Comparison of ENCODE assay signal across 8 cellular contexts in genomic region chr3:126357299-126358037, GRCh38. TPM values are rescaled to one million over a fixed set of nuclear protein-coding genes. Genes with fewer than 3 reads are reported as not detected.
A peak's percentile ranks its signal among the peaks of the same experiment; 100 is the strongest.
DNase-seq lines count a peak whose midpoint lies in the region; ATAC-seq and TF ChIP-seq lines count a peak whose summit lies in the region.

Gene KLF15, minus strand, starts transcription at chr3:126357408. Its CDS starts 4,486 bp downstream, at chr3:126352922.

- peak within 1 kb of the TSS; percentile 81 for H3K4me3 Mint-ChIP-seq in MCF 10A (ENCODE audit: unreplicated experiment)

- CTCF ChIA-PET in MCF 10A (lab: Yijun Ruan, JAX) = interaction anchor here (0.5 to 0.7 kb wide), 2 partner anchors 18 to 627 kb away, joined by 3 to 4 read pairs; no protein-coding TSS in a partner anchor

- peak; percentile 96 for DNase-seq in GM13976 (ENCODE audit: low spot score)
- peak; percentile 59 for DNase-seq in NCI-H146 treated with DMSO at 0.1 percent for 48 hours (lab: John Stamatoyannopoulos, UW; ENCODE audit: unreplicated experiment)
- DNase-seq in WERI-Rb-1 = peak; percentile 83
- peak; percentile 82 for DNase-seq in MCF 10A (ENCODE audit: unreplicated experiment)

- intact Hi-C loops in MCF 10A (cut with micrococcal nuclease) = loop anchor here (2.0 kb wide), 1 partner anchor 91 kb away; no protein-coding TSS in a partner anchor

- H3K27me3 Mint-ChIP-seq in MCF 10A (ENCODE audit: insufficient read depth, unreplicated experiment) = no peaks in the 10 kb centered on the region

- TF ChIP-seq CTCF in GM13976 (IDR thresholded peaks at IDR 0.05; ENCODE audit: borderline replicate concordance, control extremely low read depth, extremely low read depth, insufficient read depth, missing control alignments) (no peak), WERI-Rb-1 (IDR thresholded peaks at IDR 0.05; ENCODE audit: low read depth, low read length) (no peak), MCF 10A (IDR thresholded peaks at IDR 0.05; ENCODE audit: unreplicated experiment) (no peak)

- peak within 1 kb of the TSS; percentile 89 for H3K27ac ChIP-seq in WERI-Rb-1
- H3K27ac ChIP-seq in iPS-20b (ENCODE audit: low read length) = no peak within 1 kb of the TSS

- in situ Hi-C loops in GM13976 (cut with MboI; ENCODE audit: low sequenced_read_pairs, unreplicated experiment) = no loop called here

- H3K4me3 ChIP-seq in WERI-Rb-1 (ENCODE audit: low read depth, low read length) = peak within 1 kb of the TSS; percentile 65
- peak within 1 kb of the TSS; percentile 86 for H3K4me3 ChIP-seq in iPS-20b (ENCODE audit: low read length)
- H3K4me3 ChIP-seq in skeletal muscle satellite cell (ENCODE audit: low read length) = peak within 1 kb of the TSS; percentile 70

- H3K4me1 Mint-ChIP-seq in MCF 10A (ENCODE audit: insufficient read depth, unreplicated experiment) = peaks cover 4% of the 10 kb centered on the region

- H3K4me2 ChIP-seq in skeletal muscle satellite cell (ENCODE audit: low read length) = peak within 1 kb of the TSS; percentile 90

- ATAC-seq in HG02798 (IDR thresholded peaks at IDR 0.05; ENCODE audit: poor library complexity, unreplicated experiment) (peak; percentile 90), GM18873 (IDR thresholded peaks at IDR 0.05; ENCODE audit: low FRiP score, unreplicated experiment) (no peak)

- no peaks in the 10 kb centered on the region for H3K36me3 Mint-ChIP-seq in MCF 10A (ENCODE audit: insufficient read depth, unreplicated experiment)

- H3K9me3 Mint-ChIP-seq in MCF 10A (ENCODE audit: unreplicated experiment) = no peaks in the 10 kb centered on the region

- no TSS peak for BruUV-seq in MCF 10A (replicated peaks; lab: Mats Ljungman, UMichigan)

- peak within 1 kb of the TSS; percentile 69 for H3K27ac Mint-ChIP-seq in MCF 10A (ENCODE audit: low read depth, unreplicated experiment)

- H3K36me3 ChIP-seq in WERI-Rb-1 (no peaks in the 10 kb centered on the region), iPS-20b (ENCODE audit: insufficient read depth, low read depth, low read length) (no peaks in the 10 kb centered on the region), skeletal muscle satellite cell (ENCODE audit: insufficient read depth, low read length) (no peaks in the 10 kb centered on the region)

- H3K9me3 ChIP-seq in WERI-Rb-1 (ENCODE audit: severe bottlenecking) (no peaks in the 10 kb centered on the region), iPS-20b (ENCODE audit: insufficient read depth, low read depth, low read length) (no peaks in the 10 kb centered on the region), skeletal muscle satellite cell (replicated peaks; ENCODE audit: low read length) (peaks cover 9% of the 10 kb centered on the region)

- H3K9ac ChIP-seq in iPS-20b (ENCODE audit: low read depth, low read length) = peak within 1 kb of the TSS; percentile 72; the same call in 1 of the 2 replicates
- peak within 1 kb of the TSS; percentile 54 for H3K9ac ChIP-seq in skeletal muscle satellite cell (ENCODE audit: low read depth, low read length)

- H3K27me3 ChIP-seq in WERI-Rb-1 (ENCODE audit: insufficient read depth, low read depth, severe bottlenecking) (no peaks in the 10 kb centered on the region), iPS-20b (ENCODE audit: insufficient read depth, low read length) (peaks cover 33% of the 10 kb centered on the region), skeletal muscle satellite cell (ENCODE audit: control insufficient read depth, insufficient read depth, low read length) (peaks cover 41% of the 10 kb centered on the region)

- POLR2A ChIA-PET in MCF 10A (lab: Yijun Ruan, JAX) = interaction anchor here (0.6 to 1.5 kb wide), 7 partner anchors 8 to 1962 kb away, joined by 3 to 9 read pairs (median 3); no protein-coding TSS in a partner anchor

- H3K4me1 ChIP-seq in iPS-20b (ENCODE audit: insufficient read depth, low read length) (peaks cover 17% of the 10 kb centered on the region; the same call in 1 of the 2 replicates), skeletal muscle satellite cell (ENCODE audit: control insufficient read depth, insufficient read depth, low read length) (peaks cover 28% of the 10 kb centered on the region)

RNA-seq across cellular contexts. Expression of gene KLF15, which starts in this region (rescaled TPM):
- total RNA-seq in MCF 10A (2022) = 5.3 and 8.3 TPM in 2 replicates
- total RNA-seq in skeletal muscle satellite cell (2012; rRNA removed) = 0.87 and 1.5 TPM in 2 replicates
